8 cellular contexts compared by ENCODE assay signal in genomic region chr9:78029601-78030552, GRCh38. TPM values are rescaled to one million over a fixed set of nuclear protein-coding genes. Genes with fewer than 3 reads are reported as not detected.
DNase-seq lines count a peak whose midpoint lies in the region; ATAC-seq and TF ChIP-seq lines count a peak whose summit lies in the region.

No MANE protein-coding gene starts in this region.

- intact Hi-C loops in left colon (cut with DNase I, micrococcal nuclease) = loop anchor here in 1 of 2 donors (10.0 kb wide), 1 partner anchor 185 kb away; no protein-coding TSS in a partner anchor

- H3K9me3 Mint-ChIP-seq in stimulated activated memory B cell treated with anti-CD40 and anti-IgM and Interleukin-4, amounts not matched to agents 10 μg/mL and 1 μg/mL and 100 μg/mL, for 72 hours = no peaks in the 10 kb centered on the region

- H3K27me3 Mint-ChIP-seq in stimulated activated memory B cell treated with anti-CD40 and anti-IgM and Interleukin-4, amounts not matched to agents 10 μg/mL and 1 μg/mL and 100 μg/mL, for 72 hours = peaks cover 65% of the 10 kb centered on the region

- no peaks in the 10 kb centered on the region for H3K4me1 ChIP-seq in SJCRH30

- H3K27ac ChIP-seq in SJCRH30 (peak overlapping the region; percentile 61; the same call in 1 of the 2 replicates), caudate nucleus (ENCODE audit: low read depth, low read length) (peak overlapping the region; percentile 94)

- ATAC-seq in left colon (peak; percentile 9), HG03378 (IDR thresholded peaks at IDR 0.05; ENCODE audit: unreplicated experiment) (no peak), omental fat pad (ENCODE audit: low FRiP score) (no peak)
- no peak for ATAC-seq in stimulated activated memory B cell treated with anti-CD40 and anti-IgM and Interleukin-4, amounts not matched to agents 10 μg/mL and 1 μg/mL and 100 μg/mL, for 72 hours

- no peaks in the 10 kb centered on the region for H3K27me3 ChIP-seq in SJCRH30

- peaks cover 21% of the 10 kb centered on the region for H3K4me1 Mint-ChIP-seq in stimulated activated memory B cell treated with anti-CD40 and anti-IgM and Interleukin-4, amounts not matched to agents 10 μg/mL and 1 μg/mL and 100 μg/mL, for 72 hours

- no peaks in the 10 kb centered on the region for H3K36me3 ChIP-seq in SJCRH30

- H3K27ac Mint-ChIP-seq in stimulated activated memory B cell treated with anti-CD40 and anti-IgM and Interleukin-4, amounts not matched to agents 10 μg/mL and 1 μg/mL and 100 μg/mL, for 72 hours = no peak overlapping the region

- DNase-seq in activated gamma-delta T cell treated with Interleukin-2 at 50 U/mL for 16 hours = peak; percentile 16
- DNase-seq in activated gamma-delta T cell (lab: John Stamatoyannopoulos, UW) = no peak
- DNase-seq in SJCRH30 = peak; percentile 47 to 63
- peak in 22 of 61 donors; percentile 33 to 78 (median 57) for DNase-seq in caudate nucleus (lab: John Stamatoyannopoulos, UW)
- DNase-seq in left colon = no peak
- DNase-seq in omental fat pad (ENCODE audit: low spot score) = no peak

- peak overlapping the region; percentile 88 for H3K4me3 ChIP-seq in SJCRH30

- H3K4me3 Mint-ChIP-seq in stimulated activated memory B cell treated with anti-CD40 and anti-IgM and Interleukin-4, amounts not matched to agents 10 μg/mL and 1 μg/mL and 100 μg/mL, for 72 hours = peak overlapping the region; percentile 24

- no peaks in the 10 kb centered on the region for H3K9me3 ChIP-seq in SJCRH30 (replicated peaks)

- TF ChIP-seq CTCF in omental fat pad (IDR thresholded peaks at IDR 0.05) = no peak

- H3K36me3 Mint-ChIP-seq in stimulated activated memory B cell treated with anti-CD40 and anti-IgM and Interleukin-4, amounts not matched to agents 10 μg/mL and 1 μg/mL and 100 μg/mL, for 72 hours = no peaks in the 10 kb centered on the region

RNA-seq across cellular contexts. Expression of gene GNAQ, which starts 1.7 kb away (rescaled TPM):
- total RNA-seq in SJCRH30 (2014; rRNA removed; shearing (Covaris generic)) = 25.6 and 28.8 TPM in 2 replicates
- total RNA-seq in left colon = 10 to 100 TPM; 84.1 to 86.5 TPM
- total RNA-seq in omental fat pad = 10 to 100 TPM; 40.8 to 54.7 (median 53.8) TPM

Comparison
In these comparisons a context has a peak if more than half of its experiments do, and no peak if none do; other contexts are left out.
1. DNase-seq: peak in activated gamma-delta T cell treated with Interleukin-2 at 50 U/mL for 16 hours (single experiment) and SJCRH30 (2 of 2); none in activated gamma-delta T cell (single experiment), left colon (0 of 2) and omental fat pad (single experiment).